ENCODE assay signal across 20 cellular contexts in the genomic region with DNA sequence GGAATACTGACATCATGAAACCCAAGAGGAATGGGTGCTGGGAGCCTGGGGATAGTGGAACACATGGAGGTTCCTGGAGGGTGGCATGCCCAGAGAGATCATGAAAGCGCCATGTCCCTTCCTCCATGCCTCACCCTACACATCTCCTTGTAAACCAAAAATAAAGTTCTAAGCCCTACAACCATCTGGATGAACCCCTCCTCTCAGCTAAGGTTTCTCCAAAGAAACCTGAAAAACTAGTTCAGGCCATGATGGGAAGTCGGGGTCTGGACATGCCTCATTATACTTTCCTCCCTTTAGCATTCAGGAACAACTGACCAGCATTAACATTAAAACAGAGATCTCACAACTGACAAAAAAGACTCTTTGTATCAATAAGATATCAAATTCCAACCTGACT.
"Had no signal": no experiment of that assay in that cellular context is flagged by ENCODE, and none has a peak within 500 bp of the region (broad histone marks: within the 10 kb centered on the region; RNA-seq: fewer than 3 reads in every experiment).

No MANE protein-coding gene starts in this region.

- H3K9me3 ChIP-seq: MG63, SJSA1 had no signal

- H3K4me3 ChIP-seq: MG63, SJSA1 had no signal

- DNase-seq: activated CD4-positive, alpha-beta T cell treated with anti-CD3 and anti-CD28 coated beads for 48 hours; activated CD4-positive, alpha-beta T cell treated with anti-CD3 and anti-CD28 coated beads, Interleukin-2, amount 50 U/mL, for 4 hours; activated CD4-positive, CD25-positive, alpha-beta regulatory T cell treated with anti-CD3 and anti-CD28 coated beads, Interleukin-2, amount 50 U/mL, for 72 hours; activated CD8-positive, alpha-beta memory T cell treated with anti-CD3 and anti-CD28 coated beads, Interleukin-2, amount 50 U/mL, for 48 hours; activated CD8-positive, alpha-beta T cell treated with anti-CD3 and anti-CD28 coated beads, Interleukin-2, amount 10 ng/mL, durations not matched to agents 7 days and 5 days; activated T-cell treated with anti-CD3 and anti-CD28 coated beads, Interleukin-2, amount 50 U/mL, for 1 hour; aorta; MG63; MV-4-11; NCI-H1105; NCI-H1436; NCI-H187; NCI-H2081; NCI-H446; NCI-H524; SHP77; SW 1271 had no signal

- H3K27me3 Mint-ChIP-seq: activated naive CD4-positive, alpha-beta T cell treated with anti-CD3 and anti-CD28 coated beads, Interleukin-2, amount 50 U/mL, for 24 hours; central memory CD8-positive, alpha-beta T cell had no signal

- ATAC-seq: activated CD8-positive, alpha-beta T cell treated with anti-CD3 and anti-CD28 coated beads, Interleukin-2, amount 10 ng/mL, durations not matched to agents 7 days and 5 days had no signal

- H3K27ac ChIP-seq: SJSA1 had no signal

- H3K27me3 ChIP-seq: MG63, SJSA1 had no signal

- H3K9me3 Mint-ChIP-seq: activated naive CD4-positive, alpha-beta T cell treated with anti-CD3 and anti-CD28 coated beads, Interleukin-2, amount 50 U/mL, for 24 hours; central memory CD8-positive, alpha-beta T cell had no signal

- H3K27ac Mint-ChIP-seq: activated CD8-positive, alpha-beta T cell treated with anti-CD3 and anti-CD28 coated beads, Interleukin-2, amount 10 ng/mL, durations not matched to agents 7 days and 5 days; activated naive CD4-positive, alpha-beta T cell treated with anti-CD3 and anti-CD28 coated beads, Interleukin-2, amount 50 U/mL, for 24 hours had no signal

- H3K4me3 Mint-ChIP-seq: activated CD8-positive, alpha-beta T cell treated with anti-CD3 and anti-CD28 coated beads, Interleukin-2, amount 10 ng/mL, durations not matched to agents 7 days and 5 days; activated naive CD4-positive, alpha-beta T cell treated with anti-CD3 and anti-CD28 coated beads, Interleukin-2, amount 50 U/mL, for 24 hours; central memory CD8-positive, alpha-beta T cell had no signal
